16 cellular contexts compared by ENCODE assay signal in the genomic region with DNA sequence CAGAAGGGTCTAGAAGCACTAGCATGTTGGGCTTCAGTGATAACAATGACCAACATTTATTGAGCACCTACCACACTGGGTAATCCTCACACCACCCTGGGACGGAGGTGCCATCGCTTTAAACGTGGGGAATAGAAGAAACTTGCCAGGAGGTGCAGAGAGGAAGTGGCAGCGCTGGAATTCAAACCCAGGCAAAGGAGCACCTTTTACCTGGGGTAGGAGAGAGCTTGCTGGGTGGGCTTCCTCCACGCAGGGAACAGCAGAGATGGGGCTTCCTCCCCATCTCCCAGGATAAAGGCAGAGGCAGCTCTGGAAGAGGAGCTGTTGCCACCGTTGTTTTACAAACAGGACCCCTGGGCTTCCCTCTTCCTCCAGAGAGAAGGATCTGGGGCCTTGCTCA.
"Had no signal": no experiment of that assay in that cellular context is flagged by ENCODE, and none has a peak within 500 bp of the region (broad histone marks: within the 10 kb centered on the region; RNA-seq: fewer than 3 reads in every experiment).

No MANE protein-coding gene starts in this region.

- H3K9me3 Mint-ChIP-seq: activated CD8-positive, alpha-beta T cell treated with anti-CD3 and anti-CD28 coated beads for 36 hours; activated naive CD4-positive, alpha-beta T cell treated with anti-CD3 and anti-CD28 coated beads, Interleukin-2, amount 10 ng/mL, durations not matched to agents 7 days and 5 days; mesothelial cell of epicardium; type B pancreatic cell had no signal

- H3K27ac Mint-ChIP-seq: activated CD4-positive, alpha-beta T cell treated with anti-CD3 and anti-CD28 coated beads for 36 hours; activated CD8-positive, alpha-beta T cell treated with anti-CD3 and anti-CD28 coated beads for 36 hours; activated naive CD4-positive, alpha-beta T cell treated with anti-CD3 and anti-CD28 coated beads, Interleukin-2, amount 10 ng/mL, durations not matched to agents 7 days and 5 days had no signal

- H2AFZ ChIP-seq: hepatocyte had no signal

- DNase-seq: activated CD4-positive, alpha-beta T cell treated with anti-CD3 and anti-CD28 coated beads for 36 hours; activated CD8-positive, alpha-beta T cell treated with anti-CD3 and anti-CD28 coated beads for 36 hours; activated naive CD4-positive, alpha-beta T cell treated with anti-CD3 and anti-CD28 coated beads, Interleukin-2, amount 10 ng/mL, durations not matched to agents 7 days and 5 days; activated T-cell treated with anti-CD3 and anti-CD28 coated beads, Interleukin-2, amount 50 U/mL, for 1 hour; effector CD8-positive, alpha-beta T cell; foreskin fibroblast; right lobe of liver; stimulated activated CD4-positive, alpha-beta T cell treated with anti-CD3 and anti-CD28 coated beads, Interleukin-4, amount 100 ng/mL, for 1 hour; testis had no signal

- H3K9me3 ChIP-seq: adrenal gland, ovary, right lobe of liver, testis had no signal

- H3K4me3 ChIP-seq: adrenal gland, hepatocyte, lung, ovary, right lobe of liver, smooth muscle cell, testis had no signal

- H3K36me3 ChIP-seq: ovary had no signal

- H3K27me3 Mint-ChIP-seq: activated CD4-positive, alpha-beta T cell treated with anti-CD3 and anti-CD28 coated beads for 36 hours; activated CD8-positive, alpha-beta T cell treated with anti-CD3 and anti-CD28 coated beads for 36 hours; activated naive CD4-positive, alpha-beta T cell treated with anti-CD3 and anti-CD28 coated beads, Interleukin-2, amount 10 ng/mL, durations not matched to agents 7 days and 5 days; type B pancreatic cell had no signal

- H3K4me2 ChIP-seq: hepatocyte, smooth muscle cell had no signal

- H3K27me3 ChIP-seq: adrenal gland, hepatocyte, ovary, right lobe of liver, testis had no signal

- H3K27ac ChIP-seq: adrenal gland, hepatocyte, ovary, right lobe of liver, testis had no signal

- H3K4me3 Mint-ChIP-seq: activated CD4-positive, alpha-beta T cell treated with anti-CD3 and anti-CD28 coated beads for 36 hours; activated CD8-positive, alpha-beta T cell treated with anti-CD3 and anti-CD28 coated beads for 36 hours; activated naive CD4-positive, alpha-beta T cell treated with anti-CD3 and anti-CD28 coated beads, Interleukin-2, amount 10 ng/mL, durations not matched to agents 7 days and 5 days; mesothelial cell of epicardium had no signal

- ATAC-seq: activated CD4-positive, alpha-beta T cell treated with anti-CD3 and anti-CD28 coated beads for 36 hours; activated CD8-positive, alpha-beta T cell treated with anti-CD3 and anti-CD28 coated beads for 36 hours; right lobe of liver had no signal
